ENCODE assay signal across 1 cellular context in the genomic region with DNA sequence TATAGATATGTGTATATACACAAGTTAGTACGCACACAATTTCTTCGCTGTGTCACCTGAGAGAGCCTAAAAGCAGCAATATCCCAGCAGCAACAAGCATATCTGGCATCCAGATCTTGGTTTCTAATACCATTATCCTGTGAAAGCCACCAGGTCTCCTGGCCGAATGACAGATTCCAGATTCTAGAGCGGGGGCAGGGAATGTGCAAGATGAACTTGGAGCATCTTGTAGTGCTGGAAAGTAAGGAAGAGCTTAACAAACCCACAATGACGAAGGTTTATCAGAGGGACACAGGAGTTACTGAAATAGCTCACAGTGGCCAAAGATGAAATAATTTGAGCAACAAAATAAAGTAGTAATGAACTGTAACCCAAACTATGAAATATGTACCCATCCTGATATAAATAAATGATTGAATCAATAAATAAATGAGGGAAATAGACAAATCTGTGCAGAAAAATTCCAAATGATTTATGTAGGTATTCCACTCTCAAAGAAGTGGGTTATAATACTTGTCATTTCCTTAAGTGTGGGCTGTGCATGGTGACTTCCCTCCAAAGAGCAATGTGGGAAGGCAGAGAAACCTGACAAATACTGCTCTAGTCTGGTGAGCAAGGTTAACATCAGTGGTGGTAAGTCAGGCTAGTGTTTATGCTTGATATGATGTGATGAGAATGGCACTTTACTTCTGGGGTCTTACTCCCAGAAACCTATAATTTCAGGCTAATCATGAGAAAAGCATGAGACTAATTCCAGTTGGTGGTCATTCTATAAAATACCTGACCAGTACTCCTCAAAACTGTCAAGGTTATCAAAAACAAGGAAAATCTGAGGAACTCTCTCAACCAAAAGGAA.
A peak's percentile ranks its signal among the peaks of the same experiment; 100 is the strongest.
TF ChIP-seq lines count a peak whose summit lies in the region.

No MANE protein-coding gene starts in this region.

TF ChIP-seq in IMR-90, 13 proteins besides CTCF, POLR2A, EP300 and RAD21:
- TF ChIP-seq BHLHE40 (IDR thresholded peaks at IDR 0.05; ENCODE audit: low read depth, low read length) (0 out of 2 replicates have a peak, but pooled peaks have one; percentile 48), RFX5 (IDR thresholded peaks at IDR 0.05; ENCODE audit: low read depth, low read length) (no peak), MAFK (IDR thresholded peaks at IDR 0.05; ENCODE audit: low read depth, low read length) (no peak)
